ENCODE assay signal across 1 cellular context in genomic region chr3:31370681-31371080, GRCh38.
A peak's percentile ranks its signal among the peaks of the same experiment; 100 is the strongest.
TF ChIP-seq lines count a peak whose summit lies in the region.

No MANE protein-coding gene starts in this region.

TF ChIP-seq in HepG2, 621 proteins besides CTCF, POLR2A, EP300 and RAD21 (continued from another document and continues in another):
- TF ChIP-seq ZHX2 (IDR thresholded peaks at IDR 0.05; ENCODE audit: low read depth) (no peak), ZHX2 (CRISPR knock-in tag; IDR thresholded peaks at IDR 0.05; ENCODE audit: borderline replicate concordance) (no peak), ZFP41 (CRISPR knock-in tag; IDR thresholded peaks at IDR 0.05; ENCODE audit: borderline replicate concordance) (no peak), MYPOP (CRISPR knock-in tag; IDR thresholded peaks at IDR 0.05) (no peak), CEBPB (IDR thresholded peaks at IDR 0.05; ENCODE audit: borderline replicate concordance, low read depth, low read length) (peak; percentile 66; the same call in 1 of the 2 replicates), ARID3A (IDR thresholded peaks at IDR 0.05; ENCODE audit: low read depth, low read length) (peak; percentile 53; the same call in 1 of the 2 replicates), ZSCAN5A (CRISPR knock-in tag; IDR thresholded peaks at IDR 0.05; ENCODE audit: borderline replicate concordance) (no peak), NFKB2 (CRISPR knock-in tag; IDR thresholded peaks at IDR 0.05; ENCODE audit: borderline replicate concordance) (no peak), KLF12 (CRISPR knock-in tag; IDR thresholded peaks at IDR 0.05; ENCODE audit: borderline replicate concordance) (no peak), DR1 (CRISPR knock-in tag; IDR thresholded peaks at IDR 0.05) (no peak), ZC3H13 (CRISPR knock-in tag; IDR thresholded peaks at IDR 0.05) (no peak), HOMEZ (CRISPR knock-in tag; IDR thresholded peaks at IDR 0.05; ENCODE audit: low read depth) (no peak), EHMT2 (IDR thresholded peaks at IDR 0.05; ENCODE audit: borderline replicate concordance, low read depth, low read length) (peak; percentile 33; the same call in 1 of the 2 replicates), ZBTB25 (CRISPR knock-in tag; IDR thresholded peaks at IDR 0.05) (no peak), NFRKB (IDR thresholded peaks at IDR 0.05) (no peak), ZFP62 (CRISPR knock-in tag; IDR thresholded peaks at IDR 0.05) (no peak), MIXL1 (CRISPR knock-in tag; IDR thresholded peaks at IDR 0.05) (no peak), ZNF574 (CRISPR knock-in tag; IDR thresholded peaks at IDR 0.05) (no peak), PCBP1 (IDR thresholded peaks at IDR 0.05; ENCODE audit: borderline replicate concordance, low read depth, low read length) (no peak), ZBTB42 (CRISPR knock-in tag; IDR thresholded peaks at IDR 0.05) (no peak), ZNF230 (CRISPR knock-in tag; IDR thresholded peaks at IDR 0.05) (no peak), HIC2 (CRISPR knock-in tag; IDR thresholded peaks at IDR 0.05; ENCODE audit: low read depth) (no peak), NR2F6 (IDR thresholded peaks at IDR 0.05) (no peak), NR2F6 (CRISPR knock-in tag; IDR thresholded peaks at IDR 0.05) (0 out of 2 replicates have a peak, but pooled peaks have one; percentile 20), CCAR2 (optimal IDR thresholded peaks at IDR 0.05; ENCODE audit: low read depth, low read length) (no peak), ZFY (CRISPR knock-in tag; IDR thresholded peaks at IDR 0.05) (no peak), TEAD2 (CRISPR knock-in tag; IDR thresholded peaks at IDR 0.05) (no peak), ZNF446 (CRISPR knock-in tag; IDR thresholded peaks at IDR 0.05) (no peak), KLF11 (CRISPR knock-in tag; IDR thresholded peaks at IDR 0.05) (no peak), CEBPG (CRISPR knock-in tag; IDR thresholded peaks at IDR 0.05) (peak; percentile 61), DDIT3 (CRISPR knock-in tag; IDR thresholded peaks at IDR 0.05) (no peak), ZBTB20 (CRISPR knock-in tag; IDR thresholded peaks at IDR 0.05; ENCODE audit: borderline replicate concordance, low read depth) (no peak), ELF3 (CRISPR knock-in tag; IDR thresholded peaks at IDR 0.05) (no peak), ERF (CRISPR knock-in tag; IDR thresholded peaks at IDR 0.05) (no peak), ZNF792 (CRISPR knock-in tag; IDR thresholded peaks at IDR 0.05) (no peak), ZNF276 (CRISPR knock-in tag; IDR thresholded peaks at IDR 0.05; ENCODE audit: low read depth) (no peak), ZSCAN20 (CRISPR knock-in tag; IDR thresholded peaks at IDR 0.05; ENCODE audit: borderline replicate concordance) (no peak), ZNF543 (CRISPR knock-in tag; IDR thresholded peaks at IDR 0.05) (no peak), ZFX (CRISPR knock-in tag; IDR thresholded peaks at IDR 0.05; ENCODE audit: low read depth) (no peak), ZNF280B (CRISPR knock-in tag; IDR thresholded peaks at IDR 0.05; ENCODE audit: borderline replicate concordance) (no peak)
